1 cellular context compared by ENCODE assay signal in the genomic region with DNA sequence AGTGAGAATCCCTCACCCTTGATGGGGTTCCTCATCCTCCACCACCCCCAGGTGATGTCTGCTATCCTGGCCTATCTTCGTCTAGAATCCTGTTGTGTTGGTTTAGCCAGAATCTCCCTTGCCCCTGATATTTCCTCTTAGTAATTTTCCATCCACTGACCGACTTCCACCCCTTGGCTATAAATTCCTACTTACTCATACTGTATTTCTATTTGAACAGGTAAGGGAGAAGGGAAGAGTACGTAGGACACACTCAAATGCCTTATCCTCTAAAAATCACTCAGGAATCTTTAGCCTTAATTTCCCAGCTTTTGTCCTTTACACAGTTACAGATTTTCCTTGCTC.
TF ChIP-seq lines count a peak whose summit lies in the region.

No MANE protein-coding gene starts in this region.

TF ChIP-seq in H1, 55 proteins besides CTCF, POLR2A, EP300 and RAD21:
- no peak for TF ChIP-seq KDM4A (IDR thresholded peaks at IDR 0.05; ENCODE audit: low read depth, low read length, severe bottlenecking)
- no peak for TF ChIP-seq TAF7 (optimal IDR thresholded peaks at IDR 0.05; ENCODE audit: borderline replicate concordance, low read depth, low read length)
- no peak for TF ChIP-seq HDAC2 (IDR thresholded peaks at IDR 0.05; ENCODE audit: borderline replicate concordance in 1 of 2, low read depth in 2 of 2, low read length in 2 of 2)
- TF ChIP-seq POLR2AphosphoS5 (IDR thresholded peaks at IDR 0.05; ENCODE audit: low read depth, low read length): no peak
